8 cellular contexts compared by ENCODE assay signal in the genomic region with DNA sequence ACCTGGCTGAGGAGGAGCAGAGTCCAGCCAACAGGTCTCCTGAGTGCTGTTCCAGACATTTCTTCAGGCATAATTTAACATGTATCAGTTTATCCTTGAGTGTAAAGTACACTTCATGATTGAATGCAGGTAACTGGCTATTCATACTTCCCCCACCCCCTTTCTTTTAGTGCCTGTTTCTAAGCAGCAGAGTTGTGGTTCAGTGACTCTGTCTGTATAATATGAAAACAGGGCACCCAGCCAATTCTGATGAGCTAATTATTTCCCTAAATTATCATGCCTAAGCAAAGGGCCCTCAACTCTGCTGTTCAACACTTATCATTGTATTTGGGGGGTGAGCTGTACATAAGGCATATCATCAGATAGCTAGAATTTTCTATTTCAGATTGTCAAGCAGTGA. TPM values are rescaled to one million over a fixed set of nuclear protein-coding genes. Genes with fewer than 3 reads are reported as not detected.
DNase-seq lines count a peak whose midpoint lies in the region; ATAC-seq and TF ChIP-seq lines count a peak whose summit lies in the region.

No MANE protein-coding gene starts in this region.

- peak; percentile 71 for TF ChIP-seq EP300 in Ishikawa (IDR thresholded peaks at IDR 0.05; ENCODE audit: borderline replicate concordance)
- TF ChIP-seq EP300 in ovary (IDR thresholded peaks at IDR 0.05), result no peak

- no peaks in the 10 kb centered on the region for H3K4me1 ChIP-seq in Panc1 (ENCODE audit: control insufficient read depth, insufficient read depth, low read length)
- no peaks in the 10 kb centered on the region for H3K4me1 ChIP-seq in right cardiac atrium (ENCODE audit: control insufficient read depth, insufficient read depth, low read length)
- peaks cover 5% of the 10 kb centered on the region for H3K4me1 ChIP-seq in ovary (ENCODE audit: insufficient read depth)

- POLR2A ChIA-PET in Panc1 (lab: Charles Lee), result no interaction called here

- H3K9me3 ChIP-seq in Panc1 (ENCODE audit: control insufficient read depth, insufficient read depth, low read depth, low read length) (no peaks in the 10 kb centered on the region), right cardiac atrium (ENCODE audit: control insufficient read depth, low read length) (no peaks in the 10 kb centered on the region), ovary (no peaks in the 10 kb centered on the region)

- CTCF ChIA-PET in Panc1 (lab: Charles Lee), result interaction anchor here (0.6 kb wide), 1 partner anchor 84 kb away, joined by 3 read pairs; no protein-coding TSS in a partner anchor

- ATAC-seq in Panc1, result peak; percentile 34; the same call in 1 of the 2 replicates
- peak; percentile 25 to 48 for ATAC-seq in right cardiac atrium
- ATAC-seq in HG02623 (IDR thresholded peaks at IDR 0.05; ENCODE audit: unreplicated experiment), result no peak
- no peak for ATAC-seq in HG03025 (IDR thresholded peaks at IDR 0.05; ENCODE audit: low FRiP score, unreplicated experiment)

- no peak for TF ChIP-seq CTCF in Panc1 (IDR thresholded peaks at IDR 0.05)
- no peak for TF ChIP-seq CTCF in ovary (IDR thresholded peaks at IDR 0.05)

- TF ChIP-seq RAD21 in Ishikawa (IDR thresholded peaks at IDR 0.05; ENCODE audit: low read depth), result no peak

- in situ Hi-C loops in Panc1 (cut with HindIII; ENCODE audit: low pct_unique_long_range_greater_than_20kb, low sequenced_read_pairs), result no loop called here

- H3K27ac ChIP-seq in Panc1 (ENCODE audit: low read length), result no peak overlapping the region
- H3K27ac ChIP-seq in right cardiac atrium (ENCODE audit: low read length), result no peak overlapping the region
- H3K27ac ChIP-seq in ovary, result no peak overlapping the region

- H3K27me3 ChIP-seq in Panc1 (ENCODE audit: control insufficient read depth, insufficient read depth, low read length) (no peaks in the 10 kb centered on the region), right cardiac atrium (ENCODE audit: control insufficient read depth, insufficient read depth) (no peaks in the 10 kb centered on the region), ovary (no peaks in the 10 kb centered on the region)

- H3K4me3 ChIP-seq in Panc1 (ENCODE audit: low read depth in 2 of 2, low read length in 2 of 2), result no peak overlapping the region
- H3K4me3 ChIP-seq in right cardiac atrium (ENCODE audit: low read length), result no peak overlapping the region
- no peak overlapping the region for H3K4me3 ChIP-seq in ovary

- no peaks in the 10 kb centered on the region for H3K36me3 ChIP-seq in Panc1 (ENCODE audit: control insufficient read depth, insufficient read depth, low read length)
- H3K36me3 ChIP-seq in ovary, result no peaks in the 10 kb centered on the region

- TF ChIP-seq POLR2A in ovary (IDR thresholded peaks at IDR 0.05), result no peak

- no TSS peak for BruUV-seq in Panc1 (replicated peaks; lab: Mats Ljungman, UMichigan)

- intact Hi-C loops in Panc1 (cut with micrococcal nuclease; ENCODE audit: unreplicated experiment) (loop anchor here (10.0 kb wide), 1 partner anchor 1145 kb away; no protein-coding TSS in a partner anchor), right cardiac atrium (cut with DNase I) (no loop called here), ovary (cut with DNase I) (no loop called here)

- DNase-seq in GM04504 (ENCODE audit: low read depth), result peak; percentile 54
- no peak for DNase-seq in Panc1 (ENCODE audit: low read depth, low spot score)
- DNase-seq in right cardiac atrium, result no peak
- DNase-seq in occipital lobe (lab: John Stamatoyannopoulos, UW), result no peak
- no peak for DNase-seq in ovary

TF ChIP-seq in Ishikawa, 13 proteins besides CTCF, POLR2A, EP300 and RAD21:
- TF ChIP-seq CREB1 (IDR thresholded peaks at IDR 0.05; ENCODE audit: low read depth) (no peak), EGR1 (IDR thresholded peaks at IDR 0.05) (no peak), ZBTB7A (IDR thresholded peaks at IDR 0.05; ENCODE audit: low read depth) (no peak), TEAD4 (IDR thresholded peaks at IDR 0.05) (peak; percentile 49), FOXM1 (IDR thresholded peaks at IDR 0.05; ENCODE audit: borderline replicate concordance, low read depth) (peak; percentile 51; the same call in 1 of the 2 replicates), TCF12 (IDR thresholded peaks at IDR 0.05; ENCODE audit: low read depth) (peak; percentile 56), NFIC (IDR thresholded peaks at IDR 0.05) (peak; percentile 94)
- TF ChIP-seq, protein P1, sequence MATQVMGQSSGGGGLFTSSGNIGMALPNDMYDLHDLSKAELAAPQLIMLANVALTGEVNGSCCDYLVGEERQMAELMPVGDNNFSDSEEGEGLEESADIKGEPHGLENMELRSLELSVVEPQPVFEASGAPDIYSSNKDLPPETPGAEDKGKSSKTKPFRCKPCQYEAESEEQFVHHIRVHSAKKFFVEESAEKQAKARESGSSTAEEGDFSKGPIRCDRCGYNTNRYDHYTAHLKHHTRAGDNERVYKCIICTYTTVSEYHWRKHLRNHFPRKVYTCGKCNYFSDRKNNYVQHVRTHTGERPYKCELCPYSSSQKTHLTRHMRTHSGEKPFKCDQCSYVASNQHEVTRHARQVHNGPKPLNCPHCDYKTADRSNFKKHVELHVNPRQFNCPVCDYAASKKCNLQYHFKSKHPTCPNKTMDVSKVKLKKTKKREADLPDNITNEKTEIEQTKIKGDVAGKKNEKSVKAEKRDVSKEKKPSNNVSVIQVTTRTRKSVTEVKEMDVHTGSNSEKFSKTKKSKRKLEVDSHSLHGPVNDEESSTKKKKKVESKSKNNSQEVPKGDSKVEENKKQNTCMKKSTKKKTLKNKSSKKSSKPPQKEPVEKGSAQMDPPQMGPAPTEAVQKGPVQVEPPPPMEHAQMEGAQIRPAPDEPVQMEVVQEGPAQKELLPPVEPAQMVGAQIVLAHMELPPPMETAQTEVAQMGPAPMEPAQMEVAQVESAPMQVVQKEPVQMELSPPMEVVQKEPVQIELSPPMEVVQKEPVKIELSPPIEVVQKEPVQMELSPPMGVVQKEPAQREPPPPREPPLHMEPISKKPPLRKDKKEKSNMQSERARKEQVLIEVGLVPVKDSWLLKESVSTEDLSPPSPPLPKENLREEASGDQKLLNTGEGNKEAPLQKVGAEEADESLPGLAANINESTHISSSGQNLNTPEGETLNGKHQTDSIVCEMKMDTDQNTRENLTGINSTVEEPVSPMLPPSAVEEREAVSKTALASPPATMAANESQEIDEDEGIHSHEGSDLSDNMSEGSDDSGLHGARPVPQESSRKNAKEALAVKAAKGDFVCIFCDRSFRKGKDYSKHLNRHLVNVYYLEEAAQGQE (IDR thresholded peaks at IDR 0.05; ENCODE audit: low read depth), result no peak
- TF ChIP-seq, protein P2, sequence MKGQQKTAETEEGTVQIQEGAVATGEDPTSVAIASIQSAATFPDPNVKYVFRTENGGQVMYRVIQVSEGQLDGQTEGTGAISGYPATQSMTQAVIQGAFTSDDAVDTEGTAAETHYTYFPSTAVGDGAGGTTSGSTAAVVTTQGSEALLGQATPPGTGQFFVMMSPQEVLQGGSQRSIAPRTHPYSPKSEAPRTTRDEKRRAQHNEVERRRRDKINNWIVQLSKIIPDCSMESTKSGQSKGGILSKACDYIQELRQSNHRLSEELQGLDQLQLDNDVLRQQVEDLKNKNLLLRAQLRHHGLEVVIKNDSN (IDR thresholded peaks at IDR 0.05), result no peak
- TF ChIP-seq, protein P3, sequence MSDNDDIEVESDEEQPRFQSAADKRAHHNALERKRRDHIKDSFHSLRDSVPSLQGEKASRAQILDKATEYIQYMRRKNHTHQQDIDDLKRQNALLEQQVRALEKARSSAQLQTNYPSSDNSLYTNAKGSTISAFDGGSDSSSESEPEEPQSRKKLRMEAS (IDR thresholded peaks at IDR 0.05), result no peak

RNA-seq across cellular contexts. Expression of a gene that starts 51.9 kb away (rescaled TPM):
- total RNA-seq in Panc1 (2021; ENCODE audit: unreplicated experiment), result 10.8 TPM
- polyA plus RNA-seq in Panc1 (2012; ENCODE audit: insufficient read length), result 5.0 TPM
- total RNA-seq in right cardiac atrium, result 1 to 10 TPM; 6.3 to 7.9 (median 7.3) TPM
- polyA plus RNA-seq in right cardiac atrium, result 2.5 TPM
- 57.4 TPM for total RNA-seq in occipital lobe
- 10 to 100 TPM in 5 of 7 donors, 1 to 10 TPM in 2; 8.7 to 15.3 (median 13.4) TPM for total RNA-seq in ovary
- polyA plus RNA-seq in ovary, result 10 to 100 TPM in 1 of 2 donors, 1 to 10 TPM in 1; 4.1 to 10.6 TPM

Comparison
In these comparisons a context has a peak if more than half of its experiments do, and no peak if none do; other contexts are left out.
1. ATAC-seq: peak in Panc1 (single experiment) and right cardiac atrium (2 of 2); none in HG02623 (single experiment) and HG03025 (single experiment).